Comparison of ENCODE assay signal across 13 cellular contexts in genomic region chr6:18241208-18241836, GRCh38. TPM values are rescaled to one million over a fixed set of nuclear protein-coding genes. Genes with fewer than 3 reads are reported as not detected.
A peak's percentile ranks its signal among the peaks of the same experiment; 100 is the strongest.
DNase-seq lines count a peak whose midpoint lies in the region; ATAC-seq and TF ChIP-seq lines count a peak whose summit lies in the region.
"Had no signal": no experiment of that assay in that cellular context is flagged by ENCODE, and none has a peak within 500 bp of the region (broad histone marks: within the 10 kb centered on the region; RNA-seq: fewer than 3 reads in every experiment).

No MANE protein-coding gene starts in this region.

- H3K27ac ChIP-seq in OCI-LY7 (ENCODE audit: low read depth, low read length, poor library complexity, severe bottlenecking), result no peak overlapping the region
- peak overlapping the region; percentile 73 for H3K27ac ChIP-seq in mammary epithelial cell (ENCODE audit: insufficient read depth, low read depth, low read length)
- H3K27ac ChIP-seq: esophagus muscularis mucosa, SJCRH30 had no signal

- TSS peak; percentile 2 for BruUV-seq in OCI-LY7 (replicated peaks; lab: Mats Ljungman, UMichigan)
- no TSS peak for BruUV-seq in mammary epithelial cell (replicated peaks; lab: Mats Ljungman, UMichigan)

- in situ Hi-C loops in mammary epithelial cell (cut with MboI; ENCODE audit: low sequenced_read_pairs in 2 of 2), result no loop called here

- no peak overlapping the region for H3K4me2 ChIP-seq in OCI-LY7 (ENCODE audit: low read length)
- H3K4me2 ChIP-seq in mammary epithelial cell (ENCODE audit: insufficient read depth, low read depth, low read length), result no peak overlapping the region

- peaks cover 100% of the 10 kb centered on the region for H3K36me3 ChIP-seq in OCI-LY7 (ENCODE audit: insufficient read depth, low read length)
- peaks cover 30% of the 10 kb centered on the region for H3K36me3 ChIP-seq in mammary epithelial cell (ENCODE audit: insufficient read depth, low read length)

- H3K9ac ChIP-seq in mammary epithelial cell (ENCODE audit: insufficient read depth, low read length), result no peak overlapping the region

- H3K27me3 Mint-ChIP-seq in activated naive CD4-positive, alpha-beta T cell treated with anti-CD3 and anti-CD28 coated beads, Interleukin-2, amount 50 U/mL, for 24 hours, result no peaks in the 10 kb centered on the region

- POLR2A ChIA-PET in OCI-LY7 (lab: Charles Lee), result interaction anchor here (0.6 to 1.8 kb wide), 9 partner anchors 9 to 1550 kb away, joined by 3 to 9 read pairs (median 4); no protein-coding TSS in a partner anchor

- peak overlapping the region; percentile 48 for H3K27ac Mint-ChIP-seq in activated naive CD4-positive, alpha-beta T cell treated with anti-CD3 and anti-CD28 coated beads, Interleukin-2, amount 50 U/mL, for 24 hours

- no peak overlapping the region for H3K4me3 ChIP-seq in OCI-LY7 (ENCODE audit: low read depth, low read length, poor library complexity, severe bottlenecking)
- H3K4me3 ChIP-seq in mammary epithelial cell (replicated peaks in 1 of 3; ENCODE audit: insufficient read depth in 1 of 3, low read depth in 2 of 3, low read length in 3 of 3), result no peak overlapping the region
- H3K4me3 ChIP-seq: esophagus muscularis mucosa, SJCRH30 had no signal

- peaks cover 54% of the 10 kb centered on the region for H3K4me1 Mint-ChIP-seq in activated naive CD4-positive, alpha-beta T cell treated with anti-CD3 and anti-CD28 coated beads, Interleukin-2, amount 50 U/mL, for 24 hours

- TF ChIP-seq CTCF in OCI-LY7 (conservative IDR thresholded peaks at IDR 0.05; ENCODE audit: low read length) (no peak), mammary epithelial cell (conservative IDR thresholded peaks at IDR 0.05 in 1 of 2, IDR thresholded peaks at IDR 0.05 in 1 of 2; ENCODE audit: extremely low read depth in 1 of 2, insufficient read depth in 1 of 2, low read depth in 1 of 2, low read length in 2 of 2) (no peak), GM20000 (IDR thresholded peaks at IDR 0.05; ENCODE audit: extremely low read depth, missing control alignments) (no peak)

- H3K4me1 ChIP-seq in OCI-LY7 (ENCODE audit: insufficient read depth, low read length, poor library complexity, severe bottlenecking), result no peaks in the 10 kb centered on the region
- H3K4me1 ChIP-seq in mammary epithelial cell (ENCODE audit: insufficient read depth, low read length), result peaks cover 30% of the 10 kb centered on the region
- H3K4me1 ChIP-seq: SJCRH30 had no signal

- DNase-seq in activated naive CD4-positive, alpha-beta T cell (lab: John Stamatoyannopoulos, UW), result no peak
- DNase-seq in OCI-LY7 (ENCODE audit: low spot score), result no peak
- peak; percentile 54 for DNase-seq in mammary epithelial cell
- peak; percentile 48 for DNase-seq in renal cortical epithelial cell (ENCODE audit: low read depth)
- DNase-seq in GM20000 (ENCODE audit: low spot score), result no peak
- DNase-seq: MM.1S, NCI-H510A treated with DMSO at 0.1 percent for 48 hours, SJCRH30, trophoblast cell had no signal

- no peaks in the 10 kb centered on the region for H3K9me2 ChIP-seq in OCI-LY7 (ENCODE audit: insufficient read depth, low read length)

- no peak overlapping the region for H3K4me3 Mint-ChIP-seq in activated naive CD4-positive, alpha-beta T cell treated with anti-CD3 and anti-CD28 coated beads, Interleukin-2, amount 50 U/mL, for 24 hours

- H3K9me3 Mint-ChIP-seq in activated naive CD4-positive, alpha-beta T cell treated with anti-CD3 and anti-CD28 coated beads, Interleukin-2, amount 50 U/mL, for 24 hours, result no peaks in the 10 kb centered on the region

- CTCF ChIA-PET in OCI-LY7 (lab: Charles Lee; ENCODE audit: unreplicated experiment) (interaction anchor here (0.9 kb wide), 1 partner anchor 19 kb away, joined by 4 read pairs; no protein-coding TSS in a partner anchor), mammary epithelial cell (lab: Charles Lee; ENCODE audit: low non-redundant PET) (no interaction called here)

- no peak for ATAC-seq in GM21423 (IDR thresholded peaks at IDR 0.05; ENCODE audit: unreplicated experiment)
- no peak for ATAC-seq in GM21737 (IDR thresholded peaks at IDR 0.05; ENCODE audit: unreplicated experiment)

- dilution Hi-C loops in mammary epithelial cell (cut with HindIII; ENCODE audit: low sequenced_read_pairs), result no loop called here

- peaks cover 41% of the 10 kb centered on the region for H3K36me3 Mint-ChIP-seq in activated naive CD4-positive, alpha-beta T cell treated with anti-CD3 and anti-CD28 coated beads, Interleukin-2, amount 50 U/mL, for 24 hours

- intact Hi-C loops in OCI-LY7 (cut with micrococcal nuclease; ENCODE audit: unreplicated experiment) (no loop called here), mammary epithelial cell (cut with micrococcal nuclease) (loop anchor here (5.0 kb wide), 1 partner anchor 84 kb away; the partner anchor contains the start of genes KDM1B and TPMT)

- H4K20me1 ChIP-seq in OCI-LY7 (ENCODE audit: insufficient read depth, low read length) (peaks cover 6% of the 10 kb centered on the region; the same call in 1 of the 2 replicates), mammary epithelial cell (ENCODE audit: insufficient read depth, low read length) (no peaks in the 10 kb centered on the region)

- 88% methylated on average over 1 of the region's 1 CpG for WGBS in mammary epithelial cell (ENCODE audit: low coverage, missing lambda C conversion rate)

- H2AFZ ChIP-seq in OCI-LY7 (ENCODE audit: low read length) (no peak overlapping the region), mammary epithelial cell (ENCODE audit: low read depth, low read length) (no peak overlapping the region)

- H3K79me2 ChIP-seq in OCI-LY7 (ENCODE audit: insufficient read depth, low read depth, low read length) (peaks cover 77% of the 10 kb centered on the region), mammary epithelial cell (ENCODE audit: insufficient read depth, low read length) (peaks cover 73% of the 10 kb centered on the region)

- no peaks in the 10 kb centered on the region for H3K27me3 ChIP-seq in mammary epithelial cell (ENCODE audit: insufficient read depth, low read length)
- H3K27me3 ChIP-seq: esophagus muscularis mucosa, SJCRH30 had no signal

- H3K9me3 ChIP-seq in OCI-LY7 (ENCODE audit: low read length) (no peaks in the 10 kb centered on the region), mammary epithelial cell (replicated peaks; ENCODE audit: insufficient read depth, low read length) (no peaks in the 10 kb centered on the region)
- H3K9me3 ChIP-seq: esophagus muscularis mucosa, SJCRH30 had no signal

RNA-seq across cellular contexts. Expression of gene DEK, which starts 23.0 kb away (rescaled TPM):
- 235 and 462 TPM in 2 replicates for total RNA-seq in OCI-LY7 (2014; rRNA removed; shearing (Covaris generic))
- total RNA-seq in OCI-LY7 (2022), result 267 and 309 TPM in 2 replicates
- total RNA-seq in mammary epithelial cell, result 100 to 1,000 TPM in 1 of 2 donors, 10 to 100 TPM in 1; 34.5 to 103 TPM
- polyA plus RNA-seq in mammary epithelial cell, result 48.1 TPM
- 11.0 TPM for polyA minus RNA-seq in mammary epithelial cell
- total RNA-seq in renal cortical epithelial cell, result 112 and 116 TPM in 2 replicates

Comparison
In these comparisons a context has a peak if more than half of its experiments do, and no peak if none do; other contexts are left out.
1. DNase-seq: peak in mammary epithelial cell (single experiment) and renal cortical epithelial cell (single experiment); none in activated naive CD4-positive, alpha-beta T cell (0 of 4), OCI-LY7 (single experiment) and GM20000 (single experiment).